19 cellular contexts compared by ENCODE assay signal in the genomic region with DNA sequence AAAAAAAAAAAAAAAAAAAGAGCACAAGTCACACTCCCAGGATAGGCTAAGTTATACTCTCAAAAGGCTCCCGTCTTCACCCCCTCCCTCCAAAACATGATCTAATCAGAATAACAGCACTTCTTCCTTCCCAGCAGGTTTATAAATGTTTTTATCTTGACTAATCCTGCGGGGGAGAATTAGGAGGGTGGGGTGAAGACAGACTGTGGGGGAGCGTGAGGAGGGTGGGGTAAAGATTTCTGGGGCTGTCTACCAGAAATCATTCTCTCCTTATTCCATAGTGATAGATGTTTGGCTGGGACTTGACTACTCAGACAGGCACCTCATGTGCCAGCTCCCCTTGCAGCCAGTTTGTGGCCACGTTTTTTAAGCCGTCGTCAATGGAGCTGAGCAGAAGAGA. TPM values are rescaled to one million over a fixed set of nuclear protein-coding genes. Genes with fewer than 3 reads are reported as not detected.
DNase-seq lines count a peak whose midpoint lies in the region; ATAC-seq, FAIRE-seq and TF ChIP-seq lines count a peak whose summit lies in the region.
"Had no signal": no experiment of that assay in that cellular context is flagged by ENCODE, and none has a peak within 500 bp of the region (broad histone marks: within the 10 kb centered on the region; RNA-seq: fewer than 3 reads in every experiment).

No MANE protein-coding gene starts in this region.

- WGBS in GM23248 (ENCODE audit: low coverage in 1 of 2, low lambda C conversion rate in 2 of 2, missing lambda C conversion rate in 2 of 2), 2 experiments: 89 to 100% methylated on average over 6 of the region's 6 CpGs
- 8% methylated on average over 6 of the region's 6 CpGs for WGBS in K562 (ENCODE audit: insufficient coverage, low coverage, missing lambda C conversion rate)
- 85% methylated on average over 5 of the region's 6 CpGs for WGBS in mesenchymal stem cell

- H3K27ac ChIP-seq in GM23248 (no peak overlapping the region), K562 (ENCODE audit: extremely low read depth, low read depth, low read length) (no peak overlapping the region), mesenchymal stem cell (ENCODE audit: low read length, poor library complexity, severe bottlenecking) (no peak overlapping the region)
- H3K27ac ChIP-seq: C4-2B had no signal

- TF ChIP-seq RAD21 in K562 (CRISPR knock-in tag; conservative IDR thresholded peaks at IDR 0.05 in 1 of 2, IDR thresholded peaks at IDR 0.05 in 1 of 2): no peak

- no TSS peak for BruUV-seq in K562 (replicated peaks; lab: Mats Ljungman, UMichigan)

- TF ChIP-seq CTCF in K562 (IDR thresholded peaks at IDR 0.05 in 2 of 3, conservative IDR thresholded peaks at IDR 0.05 in 1 of 3; ENCODE audit: insufficient read depth in 2 of 3, low read depth in 1 of 3, low read length in 3 of 3): no peak

- H3K4me3 ChIP-seq in GM23248 (no peak overlapping the region), K562 (no peak overlapping the region), mesenchymal stem cell (ENCODE audit: insufficient read depth in 1 of 2, low read depth in 1 of 2, low read length in 2 of 2) (no peak overlapping the region)

- no peak overlapping the region for H4K8ac ChIP-seq in mesenchymal stem cell (ENCODE audit: low read length)

- in situ Hi-C loops in GM23248 (cut with MboI) (loop anchor here (5.0 to 10.0 kb wide), 2 partner anchors 122 to 264 kb away; no protein-coding TSS in a partner anchor), K562 (cut with MboI) (loop anchor here (10.0 kb wide), 1 partner anchor 486 kb away; no protein-coding TSS in a partner anchor)

- H3K4ac ChIP-seq in mesenchymal stem cell (ENCODE audit: low read depth in 1 of 2, low read length in 2 of 2): no peak overlapping the region

- no peak overlapping the region for H2BK15ac ChIP-seq in mesenchymal stem cell (ENCODE audit: low read depth, poor library complexity, severe bottlenecking)

- H3K9me3 ChIP-seq in GM23248 (ENCODE audit: low read depth) (no peaks in the 10 kb centered on the region), K562 (replicated peaks; ENCODE audit: control insufficient read depth, insufficient read depth, low read depth, low read length) (no peaks in the 10 kb centered on the region), mesenchymal stem cell (ENCODE audit: control insufficient read depth, low read length) (no peaks in the 10 kb centered on the region)

- H3K79me2 ChIP-seq in GM23248 (ENCODE audit: insufficient read depth) (no peaks in the 10 kb centered on the region), K562 (ENCODE audit: control insufficient read depth, insufficient read depth, low read length) (no peaks in the 10 kb centered on the region)

- H3K23ac ChIP-seq in mesenchymal stem cell (ENCODE audit: low read length in 2 of 2): no peak overlapping the region

- DNase-seq in GM23248 (no peak), K562 (ENCODE audit: extremely low read depth in 1 of 4, low spot score in 3 of 4) (no peak), kidney glomerular epithelial cell (lab: John Stamatoyannopoulos, UW) (peak; percentile 60), Right ventricle myocardium superior (no peak), RCC 7860 (ENCODE audit: low spot score) (no peak), mesenchymal stem cell (no peak)
- DNase-seq: CD8-positive, alpha-beta T cell; COR-L47; DMS 273 treated with DMSO at 0.1 percent for 48 hours; GOT3; H9 had no signal

- no peak for TF ChIP-seq EP300 in K562 (IDR thresholded peaks at IDR 0.05; ENCODE audit: low read length)

- H3K18ac ChIP-seq in mesenchymal stem cell (ENCODE audit: low read depth in 1 of 2, low read length in 2 of 2): no peak overlapping the region

- no peak overlapping the region for H4K91ac ChIP-seq in mesenchymal stem cell (ENCODE audit: low read length)

- no peak for TF ChIP-seq POLR2A in K562 (conservative IDR thresholded peaks at IDR 0.05)

- H3K9me2 ChIP-seq in GM23248 (ENCODE audit: insufficient read depth): no peaks in the 10 kb centered on the region

- no peaks in the 10 kb centered on the region for H3F3A ChIP-seq in GM23248 (ENCODE audit: insufficient read depth)

- no peak overlapping the region for H2AK5ac ChIP-seq in mesenchymal stem cell (ENCODE audit: low read length, severe bottlenecking)

- no peak overlapping the region for H2BK120ac ChIP-seq in mesenchymal stem cell (ENCODE audit: low read depth, low read length)

- H4K20me1 ChIP-seq in GM23248 (ENCODE audit: insufficient read depth) (no peaks in the 10 kb centered on the region), K562 (replicated peaks; ENCODE audit: control insufficient read depth, insufficient read depth, low read length) (no peaks in the 10 kb centered on the region)

- ATAC-seq in K562 (no peak), Right ventricle myocardium superior (ENCODE audit: poor library complexity) (no peak), HG02938 (IDR thresholded peaks at IDR 0.05; ENCODE audit: unreplicated experiment) (no peak)
- ATAC-seq: CD8-positive, alpha-beta T cell; HepG2 had no signal

- H3K27me3 ChIP-seq in GM23248 (replicated peaks; ENCODE audit: insufficient read depth) (no peaks in the 10 kb centered on the region), K562 (ENCODE audit: control insufficient read depth in 2 of 2, insufficient read depth in 2 of 2, low read length in 2 of 2) (no peaks in the 10 kb centered on the region; a peak in 3 of 5 replicates), mesenchymal stem cell (ENCODE audit: control insufficient read depth in 1 of 2, insufficient read depth in 1 of 2, low read length in 2 of 2) (peaks cover 0 to 25% of the 10 kb centered on the region in 2 experiments)

- no peaks in the 10 kb centered on the region for H3K9me1 ChIP-seq in K562 (ENCODE audit: control insufficient read depth, insufficient read depth, low read length)

- H3K9ac ChIP-seq in GM23248: no peak overlapping the region
- H3K9ac ChIP-seq in K562 (ENCODE audit: insufficient read depth in 1 of 2, low read depth in 2 of 2, low read length in 2 of 2): no peak overlapping the region
- H3K9ac ChIP-seq in mesenchymal stem cell (ENCODE audit: low read length): no peak overlapping the region

- POLR2A ChIA-PET in K562 (lab: Yijun Ruan, JAX): interaction anchor here (0.8 to 2.2 kb wide), 6 partner anchors 11 to 196 kb away, joined by 3 to 8 read pairs (median 4); a partner anchor contains a TSS

- intact Hi-C loops in K562 (cut with micrococcal nuclease): loop anchor here (5.0 to 10.0 kb wide), 2 partner anchors 37 to 284 kb away; a partner anchor contains a TSS
- intact Hi-C loops in Right ventricle myocardium superior (cut with DNase I): no loop called here

- 0 out of 2 replicates have a peak, but pooled peaks cover 5% of the 10 kb centered on the region for H3K4me1 ChIP-seq in GM23248 (ENCODE audit: insufficient read depth)
- H3K4me1 ChIP-seq in K562 (replicated peaks in 1 of 2; ENCODE audit: control insufficient read depth in 2 of 2, insufficient read depth in 2 of 2, low read length in 2 of 2): no peaks in the 10 kb centered on the region; a peak in 2 of 5 replicates
- H3K4me1 ChIP-seq in mesenchymal stem cell (ENCODE audit: control insufficient read depth, insufficient read depth, low read depth, low read length): peaks cover 1% of the 10 kb centered on the region

- no peak overlapping the region for H2BK12ac ChIP-seq in mesenchymal stem cell (ENCODE audit: low read length in 2 of 2)

- no peak overlapping the region for H2BK5ac ChIP-seq in mesenchymal stem cell (ENCODE audit: low read depth, low read length, poor library complexity, severe bottlenecking)

- no peaks in the 10 kb centered on the region for H3K79me1 ChIP-seq in mesenchymal stem cell (replicated peaks; ENCODE audit: low read length, poor library complexity, severe bottlenecking)

- H3K36me3 ChIP-seq in GM23248 (ENCODE audit: low read depth): no peaks in the 10 kb centered on the region
- no peaks in the 10 kb centered on the region for H3K36me3 ChIP-seq in K562 (ENCODE audit: control insufficient read depth, insufficient read depth, low read length)
- H3K36me3 ChIP-seq in mesenchymal stem cell (ENCODE audit: control insufficient read depth in 1 of 2, insufficient read depth in 2 of 2, low read depth in 1 of 2, low read length in 2 of 2): no peaks in the 10 kb centered on the region

- H3K4me2 ChIP-seq in GM23248 (ENCODE audit: unreplicated experiment) (no peak overlapping the region), K562 (ENCODE audit: insufficient read depth, low read length) (no peak overlapping the region), mesenchymal stem cell (ENCODE audit: low read length, poor library complexity, severe bottlenecking) (no peak overlapping the region)

- CTCF ChIA-PET in K562 (lab: Yijun Ruan, JAX; ENCODE audit: low intra/inter-chr PET ratio): interaction anchor here (0.7 to 2.2 kb wide), 4 partner anchors 61 to 798 kb away, joined by 4 to 15 read pairs (median 5); no protein-coding TSS in a partner anchor

- no peak for FAIRE-seq in K562 (lab: Jason Lieb, UNC)
- FAIRE-seq in RCC 7860 (lab: Jason Lieb, UNC): no peak
- FAIRE-seq: A204.1, G401.6, GM12891, HepG2, HTR-8/SVneo had no signal

- H2AFZ ChIP-seq in GM23248: peak overlapping the region; percentile 88; the same call in 1 of the 2 replicates
- no peak overlapping the region for H2AFZ ChIP-seq in K562 (ENCODE audit: low read depth, low read length)
- H2AFZ ChIP-seq in mesenchymal stem cell (ENCODE audit: low read depth, low read length): no peak overlapping the region

- no peak overlapping the region for H3K14ac ChIP-seq in mesenchymal stem cell (ENCODE audit: low read length in 2 of 2)

RNA-seq across cellular contexts. Expression of a gene that starts 17.0 kb away (rescaled TPM):
- total RNA-seq in GM23248 (2014; rRNA removed; shearing (Covaris generic)): 0.11 TPM in 1 of 2 replicates, not detected in the other
- polyA plus RNA-seq in GM23248 (2016; fragmentation: Nextera tagmentation; extraction: Ambion mirVana) (0.24 and 0.38 TPM in 2 replicates), K562 (2011; rRNA removed) (2.0 and 2.4 TPM in 2 replicates), K562 (2014; fragmentation: Illumina TruSeq; extraction: Trizol) (7.9 and 8.4 TPM in 2 replicates), K562 (2014; fragmentation: Nextera tagmentation; extraction: Ambion mirVana) (1 to 10 TPM; 1.6 to 2.3 TPM), K562 (2014; rRNA removed) (8.7 and 9.9 TPM in 2 replicates)
- total RNA-seq in K562 (2011; cell fraction: chromatin; rRNA removed; ENCODE audit: low replicate concordance): 2.7 and 3.5 TPM in 2 replicates
- total RNA-seq in K562 (2011; cell fraction: nucleolus; rRNA removed): 1.7 and 3.3 TPM in 2 replicates
- 3.2 and 3.9 TPM in 2 replicates for total RNA-seq in K562 (2011; cell fraction: nucleoplasm; rRNA removed)
- total RNA-seq in K562 (2014; rRNA removed) (6.8 and 7.2 TPM in 2 replicates), K562 (2014; rRNA removed; fragmentation: Illumina TruSeq; extraction: Trizol) (7.0 and 8.0 TPM in 2 replicates), K562 (2015; rRNA removed; fragmentation: Illumina TruSeq; extraction: Trizol) (5.2 and 5.7 TPM in 2 replicates), K562 (2021) (5.9 and 6.2 TPM in 2 replicates), Right ventricle myocardium superior (2.6 TPM)
- 1.8 and 3.4 TPM in 2 replicates for polyA plus RNA-seq in K562 (2011; cell fraction: cytosol; rRNA removed)
- 2.1 and 2.6 TPM in 2 replicates for polyA plus RNA-seq in K562 (2011; cell fraction: nucleus; rRNA removed)
- 6.7 and 11.4 TPM in 2 replicates for polyA plus RNA-seq in K562 (2012)
- 1.0 and 2.6 TPM in 2 replicates for polyA minus RNA-seq in K562 (2011; rRNA and poly(A)+ RNA removed)
- 1.4 and 1.6 TPM in 2 replicates for polyA minus RNA-seq in K562 (2011; cell fraction: cytosol; rRNA and poly(A)+ RNA removed)
- 0.67 TPM in 2 replicates for polyA minus RNA-seq in K562 (2011; cell fraction: nucleus; rRNA and poly(A)+ RNA removed)
- 0.50 TPM for polyA plus RNA-seq in mesenchymal stem cell (2013, experiment 1 of 2)
- 0.51 TPM for polyA plus RNA-seq in mesenchymal stem cell (2013, experiment 2 of 2)
- total RNA-seq: B cell; CD8-positive, alpha-beta T cell had no signal

RNA-seq across cellular contexts. Expression of a gene that starts 43.2 kb away (rescaled TPM):
- 2.1 and 2.4 TPM in 2 replicates for total RNA-seq in GM23248 (2014; rRNA removed; shearing (Covaris generic))
- polyA plus RNA-seq in GM23248 (2016; fragmentation: Nextera tagmentation; extraction: Ambion mirVana): 1.5 and 1.6 TPM in 2 replicates
- 3.1 TPM in 1 of 2 replicates, not detected in the other for total RNA-seq in K562 (2011; cell fraction: chromatin; rRNA removed; ENCODE audit: low replicate concordance)
- total RNA-seq in K562 (2011; cell fraction: nucleolus; rRNA removed): 3.4 and 4.3 TPM in 2 replicates
- 3.1 and 3.6 TPM in 2 replicates for total RNA-seq in K562 (2011; cell fraction: nucleoplasm; rRNA removed)
- total RNA-seq in K562 (2014; rRNA removed): 4.5 and 5.5 TPM in 2 replicates
- 2.3 and 3.3 TPM in 2 replicates for total RNA-seq in K562 (2014; rRNA removed; fragmentation: Illumina TruSeq; extraction: Trizol)
- 3.6 and 4.7 TPM in 2 replicates for total RNA-seq in K562 (2015; rRNA removed; fragmentation: Illumina TruSeq; extraction: Trizol)
- 2.6 and 2.9 TPM in 2 replicates for total RNA-seq in K562 (2021)
- 4.5 and 5.2 TPM in 2 replicates for polyA plus RNA-seq in K562 (2011; rRNA removed)
- 4.2 and 6.6 TPM in 2 replicates for polyA plus RNA-seq in K562 (2011; cell fraction: cytosol; rRNA removed)
- polyA plus RNA-seq in K562 (2011; cell fraction: nucleus; rRNA removed): 1.4 and 3.0 TPM in 2 replicates
- 2.8 and 3.9 TPM in 2 replicates for polyA plus RNA-seq in K562 (2012)
- polyA plus RNA-seq in K562 (2014; fragmentation: Illumina TruSeq; extraction: Trizol): 3.3 and 4.3 TPM in 2 replicates
- polyA plus RNA-seq in K562 (2014; fragmentation: Nextera tagmentation; extraction: Ambion mirVana): 1 to 10 TPM in 1 of 2 experiments, under 1 TPM in 1; 1.00 to 1.4 TPM
- 2.9 and 3.5 TPM in 2 replicates for polyA plus RNA-seq in K562 (2014; rRNA removed)
- 3.7 and 3.9 TPM in 2 replicates for polyA minus RNA-seq in K562 (2011; rRNA and poly(A)+ RNA removed)
- polyA minus RNA-seq in K562 (2011; cell fraction: cytosol; rRNA and poly(A)+ RNA removed): 2.1 and 2.7 TPM in 2 replicates
- 2.6 and 3.2 TPM in 2 replicates for polyA minus RNA-seq in K562 (2011; cell fraction: nucleus; rRNA and poly(A)+ RNA removed)
- total RNA-seq in Right ventricle myocardium superior: 3.3 TPM
- polyA plus RNA-seq in mesenchymal stem cell (2013, experiment 1 of 2): 1.1 TPM
- polyA plus RNA-seq in mesenchymal stem cell (2013, experiment 2 of 2): 1.1 TPM

RNA-seq across cellular contexts. Expression of a gene that starts 52.1 kb away (rescaled TPM):
- total RNA-seq in GM23248 (2014; rRNA removed; shearing (Covaris generic)): 4.6 and 5.2 TPM in 2 replicates
- polyA plus RNA-seq in GM23248 (2016; fragmentation: Nextera tagmentation; extraction: Ambion mirVana) (4.7 and 5.1 TPM in 2 replicates), K562 (2011; rRNA removed) (0.35 and 0.63 TPM in 2 replicates), K562 (2014; fragmentation: Illumina TruSeq; extraction: Trizol) (0.80 and 0.87 TPM in 2 replicates), K562 (2014; fragmentation: Nextera tagmentation; extraction: Ambion mirVana) (under 1 TPM; 0.32 to 0.46 TPM), K562 (2014; rRNA removed) (0.22 and 0.49 TPM in 2 replicates)
- 0.62 and 0.72 TPM in 2 replicates for total RNA-seq in K562 (2011; cell fraction: chromatin; rRNA removed; ENCODE audit: low replicate concordance)
- total RNA-seq in K562 (2011; cell fraction: nucleolus; rRNA removed): 1.0 and 2.4 TPM in 2 replicates
- 1.3 and 1.4 TPM in 2 replicates for total RNA-seq in K562 (2011; cell fraction: nucleoplasm; rRNA removed)
- total RNA-seq in K562 (2014; rRNA removed) (0.36 and 0.57 TPM in 2 replicates), K562 (2014; rRNA removed; fragmentation: Illumina TruSeq; extraction: Trizol) (0.95 and 1.4 TPM in 2 replicates), K562 (2015; rRNA removed; fragmentation: Illumina TruSeq; extraction: Trizol) (0.53 and 0.76 TPM in 2 replicates), K562 (2021) (0.75 and 0.78 TPM in 2 replicates), Right ventricle myocardium superior (1.9 TPM)
- 0.15 and 0.88 TPM in 2 replicates for polyA plus RNA-seq in K562 (2011; cell fraction: cytosol; rRNA removed)
- 0.17 and 0.31 TPM in 2 replicates for polyA plus RNA-seq in K562 (2011; cell fraction: nucleus; rRNA removed)
- 0.53 and 0.62 TPM in 2 replicates for polyA plus RNA-seq in K562 (2012)
- polyA minus RNA-seq in K562 (2011; rRNA and poly(A)+ RNA removed): 0.60 and 0.74 TPM in 2 replicates
- polyA minus RNA-seq in K562 (2011; cell fraction: cytosol; rRNA and poly(A)+ RNA removed): 0.36 and 0.48 TPM in 2 replicates
- polyA minus RNA-seq in K562 (2011; cell fraction: nucleus; rRNA and poly(A)+ RNA removed): 0.67 TPM in 2 replicates
- polyA plus RNA-seq in mesenchymal stem cell (2013, experiment 1 of 2): 2.2 TPM
- polyA plus RNA-seq in mesenchymal stem cell (2013, experiment 2 of 2): 2.1 TPM
